23 cellular contexts compared by ENCODE assay signal in the genomic region with DNA sequence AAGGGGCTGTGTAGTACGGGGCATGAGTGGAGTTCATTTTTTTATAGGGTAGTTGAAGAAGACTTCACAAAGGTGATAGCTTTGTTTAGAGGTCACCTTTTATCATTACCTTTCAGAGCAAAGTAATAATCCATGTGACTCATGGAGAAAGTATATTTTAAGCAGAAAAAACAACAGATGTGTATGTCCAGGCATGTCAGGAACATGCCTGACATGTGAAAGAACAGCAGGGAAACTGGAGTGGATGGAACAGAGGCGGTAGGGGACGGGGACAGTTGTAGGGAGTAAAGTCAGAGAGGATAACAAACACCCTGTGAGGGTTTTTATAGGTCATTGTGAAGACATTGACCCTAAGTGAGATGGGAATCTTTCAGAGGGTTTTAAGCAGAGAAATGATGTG.
A peak's percentile ranks its signal among the peaks of the same experiment; 100 is the strongest.
DNase-seq lines count a peak whose midpoint lies in the region; ATAC-seq and TF ChIP-seq lines count a peak whose summit lies in the region.
"Had no signal": no experiment of that assay in that cellular context is flagged by ENCODE, and none has a peak within 500 bp of the region (broad histone marks: within the 10 kb centered on the region; RNA-seq: fewer than 3 reads in every experiment).

No MANE protein-coding gene starts in this region.

- TF ChIP-seq CTCF in RWPE1 (conservative IDR thresholded peaks at IDR 0.05; ENCODE audit: low read depth) (no peak), smooth muscle cell (IDR thresholded peaks at IDR 0.05; ENCODE audit: borderline replicate concordance, insufficient read depth, poor library complexity, severe bottlenecking) (no peak)

- no peaks in the 10 kb centered on the region for H3K4me1 ChIP-seq in smooth muscle cell (ENCODE audit: low read depth)
- H3K4me1 ChIP-seq: HAP-1, stomach, vagina had no signal

- no peak overlapping the region for H3K4me2 ChIP-seq in smooth muscle cell

- H3K27me3 Mint-ChIP-seq in activated naive CD4-positive, alpha-beta T cell treated with anti-CD3 and anti-CD28 coated beads for 36 hours (ENCODE audit: low read depth), result no peaks in the 10 kb centered on the region
- H3K27me3 Mint-ChIP-seq in effector memory CD8-positive, alpha-beta T cell, result no peaks in the 10 kb centered on the region
- H3K27me3 Mint-ChIP-seq: CD4-positive, alpha-beta memory T cell had no signal

- POLR2A ChIA-PET in RWPE1 (lab: Yijun Ruan, JAX; ENCODE audit: low non-redundant PET), result interaction anchor here (0.6 kb wide), 1 partner anchor 108 kb away, joined by 3 read pairs; no protein-coding TSS in a partner anchor

- H3K4me3 ChIP-seq in smooth muscle cell, result no peak overlapping the region
- H3K4me3 ChIP-seq: HAP-1, stomach, vagina had no signal

- no peak for DNase-seq in activated naive CD4-positive, alpha-beta T cell treated with anti-CD3 and anti-CD28 coated beads for 36 hours
- no peak for DNase-seq in activated naive CD4-positive, alpha-beta T cell (lab: John Stamatoyannopoulos, UW)
- DNase-seq in RWPE1 (ENCODE audit: low spot score) (peak; percentile 3), smooth muscle cell (lab: John Stamatoyannopoulos, UW; ENCODE audit: unreplicated experiment) (no peak), amygdala (lab: John Stamatoyannopoulos, UW) (no peak), NCI-H1436 treated with DMSO at 0.1 percent for 48 hours (lab: John Stamatoyannopoulos, UW) (no peak), foreskin melanocyte (no peak)
- DNase-seq in effector memory CD8-positive, alpha-beta T cell, result no peak
- DNase-seq: activated CD8-positive, alpha-beta memory T cell treated with anti-CD3 and anti-CD28 coated beads for 24 hours; caudate nucleus; CD4-positive, alpha-beta memory T cell; DND-41; effector CD4-positive, alpha-beta T cell; hippocampal formation; Kasumi-1; kidney; NCI-H1417 treated with DMSO at 0.1 percent for 48 hours; retina; stimulated activated CD4-positive, alpha-beta T cell treated with anti-CD3 and anti-CD28 coated beads, Interleukin-15, amount 100 ng/mL, for 24 hours; stomach had no signal

- H3K36me3 ChIP-seq in smooth muscle cell (ENCODE audit: low read depth), result peaks cover 8% of the 10 kb centered on the region

- CTCF ChIA-PET in activated naive CD4-positive, alpha-beta T cell treated with anti-CD3 and anti-CD28 coated beads for 36 hours (lab: Charles Lee), result interaction anchor here (1.9 kb wide), 1 partner anchor 13 kb away, joined by 6 read pairs; no protein-coding TSS in a partner anchor
- CTCF ChIA-PET in RWPE1 (lab: Yijun Ruan, JAX), result no interaction called here

- no peak overlapping the region for H3K4me3 Mint-ChIP-seq in activated naive CD4-positive, alpha-beta T cell treated with anti-CD3 and anti-CD28 coated beads for 36 hours
- H3K4me3 Mint-ChIP-seq in effector memory CD8-positive, alpha-beta T cell, result no peak overlapping the region
- H3K4me3 Mint-ChIP-seq: CD4-positive, alpha-beta memory T cell had no signal

- WGBS in smooth muscle cell (ENCODE audit: low lambda C conversion rate), result 68% methylated on average over 3 of the region's 3 CpGs

- H2AFZ ChIP-seq in smooth muscle cell (ENCODE audit: low read depth), result no peak overlapping the region

- H3F3A ChIP-seq in smooth muscle cell (ENCODE audit: low read depth), result peaks cover 3% of the 10 kb centered on the region

- no peaks in the 10 kb centered on the region for H4K20me1 ChIP-seq in smooth muscle cell (ENCODE audit: low read depth)

- intact Hi-C loops in activated naive CD4-positive, alpha-beta T cell treated with anti-CD3 and anti-CD28 coated beads for 36 hours (cut with micrococcal nuclease), result no loop called here

- no peaks in the 10 kb centered on the region for H3K9me3 ChIP-seq in smooth muscle cell (replicated peaks; ENCODE audit: low read depth)
- H3K9me3 ChIP-seq: HAP-1, stomach, vagina had no signal

- peaks cover 19% of the 10 kb centered on the region for H3K36me3 Mint-ChIP-seq in activated naive CD4-positive, alpha-beta T cell treated with anti-CD3 and anti-CD28 coated beads for 36 hours (ENCODE audit: low read depth)
- H3K36me3 Mint-ChIP-seq in effector memory CD8-positive, alpha-beta T cell (ENCODE audit: insufficient read depth), result peaks cover 35% of the 10 kb centered on the region

- H3K9ac ChIP-seq in smooth muscle cell (ENCODE audit: low read depth), result peak overlapping the region; percentile 55

- H3K27ac ChIP-seq in RWPE1 (no peak overlapping the region), smooth muscle cell (ENCODE audit: low read depth) (peak overlapping the region; percentile 88)
- H3K27ac ChIP-seq: stomach, vagina had no signal

- no peaks in the 10 kb centered on the region for H3K9me3 Mint-ChIP-seq in activated naive CD4-positive, alpha-beta T cell treated with anti-CD3 and anti-CD28 coated beads for 36 hours
- no peaks in the 10 kb centered on the region for H3K9me3 Mint-ChIP-seq in effector memory CD8-positive, alpha-beta T cell
- H3K9me3 Mint-ChIP-seq: CD4-positive, alpha-beta memory T cell had no signal

- H3K79me2 ChIP-seq in smooth muscle cell (ENCODE audit: low read depth), result no peaks in the 10 kb centered on the region

- H3K4me1 Mint-ChIP-seq in activated naive CD4-positive, alpha-beta T cell treated with anti-CD3 and anti-CD28 coated beads for 36 hours (ENCODE audit: low read depth), result no peaks in the 10 kb centered on the region
- H3K4me1 Mint-ChIP-seq in effector memory CD8-positive, alpha-beta T cell (ENCODE audit: low read depth in 2 of 2), result peaks cover 0 to 3% of the 10 kb centered on the region in 2 donors

- no peaks in the 10 kb centered on the region for H3K27me3 ChIP-seq in smooth muscle cell (ENCODE audit: low read depth)
- H3K27me3 ChIP-seq: stomach, vagina had no signal

- H3K27ac Mint-ChIP-seq in activated naive CD4-positive, alpha-beta T cell treated with anti-CD3 and anti-CD28 coated beads for 36 hours, result peak overlapping the region; percentile 73
- H3K27ac Mint-ChIP-seq in effector memory CD8-positive, alpha-beta T cell, result peak overlapping the region; percentile 56 to 70

- ATAC-seq in effector memory CD8-positive, alpha-beta T cell (replicated peaks), result no peak
- ATAC-seq: Panc1 had no signal
